8 cellular contexts compared by ENCODE assay signal in genomic region chr10:16437540-16437894, GRCh38.
A peak's percentile ranks its signal among the peaks of the same experiment; 100 is the strongest.
DNase-seq lines count a peak whose midpoint lies in the region; ATAC-seq and TF ChIP-seq lines count a peak whose summit lies in the region.

No MANE protein-coding gene starts in this region.

- H3K27ac Mint-ChIP-seq in dendritic cell treated with granulocyte-macrophage colony-stimulating factor and Interleukin-4, amounts not matched to agents 40 ng/mL and 50 ng/mL, for 4 days, result peak overlapping the region; percentile 94
- no peak overlapping the region for H3K27ac Mint-ChIP-seq in nephron progenitor cell

- peaks cover 9% of the 10 kb centered on the region for H3K27me3 Mint-ChIP-seq in dendritic cell treated with granulocyte-macrophage colony-stimulating factor and Interleukin-4, amounts not matched to agents 40 ng/mL and 50 ng/mL, for 4 days
- peaks cover 15% of the 10 kb centered on the region for H3K27me3 Mint-ChIP-seq in nephron progenitor cell (ENCODE audit: low read depth, poor library complexity)

- TF ChIP-seq CTCF in C4-2B (conservative IDR thresholded peaks at IDR 0.05) (no peak), LNCaP clone FGC (IDR thresholded peaks at IDR 0.05; ENCODE audit: control insufficient read depth, extremely low read depth, insufficient read depth) (no peak), nephron progenitor cell (IDR thresholded peaks at IDR 0.05) (no peak)

- peak overlapping the region; percentile 70 for H3K4me3 ChIP-seq in LNCaP clone FGC (ENCODE audit: low read depth, low read length)

- H3K4me1 Mint-ChIP-seq in dendritic cell treated with granulocyte-macrophage colony-stimulating factor and Interleukin-4, amounts not matched to agents 40 ng/mL and 50 ng/mL, for 4 days (ENCODE audit: low read depth), result peaks cover 37% of the 10 kb centered on the region
- peaks cover 37% of the 10 kb centered on the region for H3K4me1 Mint-ChIP-seq in nephron progenitor cell

- no peaks in the 10 kb centered on the region for H3K9me3 Mint-ChIP-seq in dendritic cell treated with granulocyte-macrophage colony-stimulating factor and Interleukin-4, amounts not matched to agents 40 ng/mL and 50 ng/mL, for 4 days
- no peaks in the 10 kb centered on the region for H3K9me3 Mint-ChIP-seq in nephron progenitor cell

- peak overlapping the region; percentile 92 for H3K27ac ChIP-seq in C4-2B

- H3K4me3 Mint-ChIP-seq in dendritic cell treated with granulocyte-macrophage colony-stimulating factor and Interleukin-4, amounts not matched to agents 40 ng/mL and 50 ng/mL, for 4 days, result peak overlapping the region; percentile 85
- H3K4me3 Mint-ChIP-seq in nephron progenitor cell, result peak overlapping the region; percentile 82

- peaks cover 24% of the 10 kb centered on the region for H3K36me3 Mint-ChIP-seq in dendritic cell treated with granulocyte-macrophage colony-stimulating factor and Interleukin-4, amounts not matched to agents 40 ng/mL and 50 ng/mL, for 4 days (ENCODE audit: low read depth)
- H3K36me3 Mint-ChIP-seq in nephron progenitor cell (ENCODE audit: low read depth), result no peaks in the 10 kb centered on the region

- ATAC-seq in GM19023 (IDR thresholded peaks at IDR 0.05; ENCODE audit: unreplicated experiment), result no peak

- DNase-seq in LNCaP clone FGC (ENCODE audit: low read depth), result no peak
- no peak for DNase-seq in nephron progenitor cell
- no peak for DNase-seq in retina
- no peak for DNase-seq in NCI-H510A (lab: John Stamatoyannopoulos, UW)
- DNase-seq in superior temporal gyrus (ENCODE audit: extremely low spot score), result no peak

- intact Hi-C loops in dendritic cell treated with granulocyte-macrophage colony-stimulating factor and Interleukin-4, amounts not matched to agents 40 ng/mL and 50 ng/mL, for 4 days (cut with micrococcal nuclease), result loop anchor here (5.0 kb wide), 1 partner anchor 580 kb away; no protein-coding TSS in a partner anchor
